ENCODE assay signal across 21 cellular contexts in genomic region chr15:40151499-40151898, GRCh38.
"Had no signal": no experiment of that assay in that cellular context is flagged by ENCODE, and none has a peak within 500 bp of the region (broad histone marks: within the 10 kb centered on the region; RNA-seq: fewer than 3 reads in every experiment).

No MANE protein-coding gene starts in this region.

- H3K4me3 ChIP-seq: heart left ventricle, smooth muscle cell, suprapubic skin, thyroid gland, upper lobe of left lung, uterus had no signal

- H3K4me3 Mint-ChIP-seq: effector memory CD8-positive, alpha-beta T cell; naive B cell; nephron; stimulated activated effector memory CD8-positive, alpha-beta T cell treated with anti-CD3 and anti-CD28 coated beads, Interleukin-12 subunit alpha, Interleukin-12 subunit beta, amount 100 ng/mL, for 72 hours had no signal

- H3K36me3 ChIP-seq: heart left ventricle, suprapubic skin, thyroid gland, upper lobe of left lung, uterus had no signal

- DNase-seq: effector memory CD8-positive, alpha-beta T cell; erythroblast; foreskin melanocyte; heart left ventricle; hippocampal formation; kidney glomerular epithelial cell; mesendoderm; naive B cell; posterior cingulate gyrus; right cardiac atrium; stimulated activated CD4-positive, alpha-beta T cell treated with anti-CD3 and anti-CD28 coated beads, Interleukin-2, amount 100 ng/mL, for 48 hours; stimulated activated CD8-positive, alpha-beta memory T cell treated with anti-CD3 and anti-CD28 coated beads, Interleukin-4, amount 100 ng/mL, for 48 hours; stimulated activated naive CD8-positive, alpha-beta T cell treated with anti-CD3 and anti-CD28 coated beads, Interleukin-15, Interleukin-2, amounts not matched to agents 100 U/mL and 50 U/mL, for 24 hours; thyroid gland; upper lobe of left lung; uterus had no signal

- H3K27ac Mint-ChIP-seq: effector memory CD8-positive, alpha-beta T cell had no signal

- H3K9me3 Mint-ChIP-seq: effector memory CD8-positive, alpha-beta T cell; nephron had no signal

- H3K4me1 ChIP-seq: heart left ventricle, uterus had no signal

- ATAC-seq: effector memory CD8-positive, alpha-beta T cell; heart left ventricle; right cardiac atrium; stimulated activated effector memory CD8-positive, alpha-beta T cell treated with anti-CD3 and anti-CD28 coated beads, Interleukin-12 subunit alpha, Interleukin-12 subunit beta, amount 100 ng/mL, for 72 hours; stimulated activated naive CD8-positive, alpha-beta T cell treated with anti-CD3 and anti-CD28 coated beads, Interleukin-15, Interleukin-2, amounts not matched to agents 100 U/mL and 50 U/mL, for 24 hours had no signal

- H3K4me2 ChIP-seq: smooth muscle cell had no signal

- H3K27ac ChIP-seq: heart left ventricle, suprapubic skin, thyroid gland, upper lobe of left lung, uterus had no signal

- FAIRE-seq: endothelial cell of umbilical vein had no signal

- H3K4me1 Mint-ChIP-seq: naive B cell had no signal

- H3K36me3 Mint-ChIP-seq: naive B cell; stimulated activated effector memory CD8-positive, alpha-beta T cell treated with anti-CD3 and anti-CD28 coated beads, Interleukin-12 subunit alpha, Interleukin-12 subunit beta, amount 100 ng/mL, for 72 hours had no signal

- H3K9me3 ChIP-seq: heart left ventricle, suprapubic skin, thyroid gland, upper lobe of left lung, uterus had no signal

- H3K27me3 ChIP-seq: heart left ventricle, suprapubic skin, thyroid gland, upper lobe of left lung, uterus had no signal
